1 cellular context compared by ENCODE assay signal in genomic region chr19:57633832-57634131, GRCh38.
TF ChIP-seq lines count a peak whose summit lies in the region.

No MANE protein-coding gene starts in this region.

TF ChIP-seq in HCT116, 20 proteins besides CTCF, POLR2A, EP300 and RAD21 (continued from another document):
- TF ChIP-seq REST (IDR thresholded peaks at IDR 0.05; ENCODE audit: low read depth) (no peak), FOSL1 (IDR thresholded peaks at IDR 0.05; ENCODE audit: low read depth) (no peak)
